15 cellular contexts compared by ENCODE assay signal in the genomic region with DNA sequence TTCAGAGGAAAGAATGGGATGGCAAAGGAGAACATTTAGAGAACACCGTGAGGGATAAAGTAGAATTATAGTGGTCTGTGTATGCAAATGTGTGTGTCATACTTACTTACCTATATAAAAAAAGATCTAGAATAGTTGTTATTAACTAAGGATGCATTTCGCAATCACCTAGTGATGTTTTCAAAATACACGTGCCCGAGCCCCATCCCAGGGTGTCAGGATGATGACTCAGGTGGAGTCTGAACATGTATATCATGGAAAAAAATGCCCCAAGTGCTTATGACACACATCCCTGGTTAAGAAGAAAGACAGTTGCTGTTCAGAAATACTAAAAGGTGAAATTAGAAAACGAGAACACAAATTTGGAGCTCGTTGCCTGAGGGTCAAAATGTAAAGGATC.
A peak's percentile ranks its signal among the peaks of the same experiment; 100 is the strongest.
DNase-seq lines count a peak whose midpoint lies in the region; ATAC-seq and TF ChIP-seq lines count a peak whose summit lies in the region.
"Had no signal": no experiment of that assay in that cellular context is flagged by ENCODE, and none has a peak within 500 bp of the region (broad histone marks: within the 10 kb centered on the region; RNA-seq: fewer than 3 reads in every experiment).

No MANE protein-coding gene starts in this region.

- no peaks in the 10 kb centered on the region for H3K27me3 ChIP-seq in endodermal cell (ENCODE audit: control insufficient read depth, insufficient read depth, low read length, poor library complexity, severe bottlenecking)
- H3K27me3 ChIP-seq: uterus had no signal

- no peaks in the 10 kb centered on the region for H3K27me3 Mint-ChIP-seq in activated naive CD4-positive, alpha-beta T cell treated with anti-CD3 and anti-CD28 coated beads for 36 hours (ENCODE audit: low read depth)
- H3K27me3 Mint-ChIP-seq in endodermal cell (ENCODE audit: insufficient read depth), result no peaks in the 10 kb centered on the region
- H3K27me3 Mint-ChIP-seq: natural killer cell treated with Interleukin-12 subunit alpha and Interleukin-12 subunit beta and Interleukin-15 and Interleukin-18, amount 100 ng/mL, for 72 hours had no signal

- H3K27ac ChIP-seq in epithelial cell of prostate (no peak overlapping the region), endodermal cell (ENCODE audit: low read depth, low read length) (no peak overlapping the region)

- no peaks in the 10 kb centered on the region for H3K4me1 ChIP-seq in endodermal cell (ENCODE audit: control insufficient read depth, insufficient read depth, low read length)

- peak; percentile 25 for DNase-seq in activated naive CD4-positive, alpha-beta T cell treated with anti-CD3 and anti-CD28 coated beads for 36 hours
- DNase-seq in activated naive CD4-positive, alpha-beta T cell (lab: John Stamatoyannopoulos, UW), result no peak
- peak; percentile 67 for DNase-seq in NCI-H226
- DNase-seq in epithelial cell of prostate (ENCODE audit: low read depth, low spot score), result peak; percentile 78
- peak; percentile 65 for DNase-seq in skeletal muscle cell (ENCODE audit: low read depth)
- DNase-seq in middle frontal gyrus (ENCODE audit: extremely low spot score, low spot score), result no peak
- DNase-seq in endodermal cell, result no peak
- DNase-seq: AML-193, DND-41, MV-4-11, RPMI8226, T1000 had no signal

- 90% methylated on average over 5 of the region's 6 CpGs; no CpG with 5 or more reads in 1 of the 2 experiments for WGBS in endodermal cell (ENCODE audit: insufficient coverage in 1 of 2, insufficient read length in 1 of 2), 2 experiments

- H3K9me3 Mint-ChIP-seq in activated naive CD4-positive, alpha-beta T cell treated with anti-CD3 and anti-CD28 coated beads for 36 hours, result no peaks in the 10 kb centered on the region
- H3K9me3 Mint-ChIP-seq in endodermal cell, result peaks cover 2% of the 10 kb centered on the region
- H3K9me3 Mint-ChIP-seq: natural killer cell treated with Interleukin-12 subunit alpha and Interleukin-12 subunit beta and Interleukin-15 and Interleukin-18, amount 100 ng/mL, for 72 hours had no signal

- H3K36me3 ChIP-seq in endodermal cell (ENCODE audit: control insufficient read depth, insufficient read depth, low read length), result peaks cover 13% of the 10 kb centered on the region
- H3K36me3 ChIP-seq: uterus had no signal

- no peak overlapping the region for H3K9ac ChIP-seq in endodermal cell (ENCODE audit: extremely low read depth, low read length, poor library complexity, severe bottlenecking)

- H3K27ac Mint-ChIP-seq in activated naive CD4-positive, alpha-beta T cell treated with anti-CD3 and anti-CD28 coated beads for 36 hours, result no peak overlapping the region
- H3K27ac Mint-ChIP-seq in endodermal cell, result no peak overlapping the region

- intact Hi-C loops in activated naive CD4-positive, alpha-beta T cell treated with anti-CD3 and anti-CD28 coated beads for 36 hours (cut with micrococcal nuclease), result no loop called here

- H3K36me3 Mint-ChIP-seq in activated naive CD4-positive, alpha-beta T cell treated with anti-CD3 and anti-CD28 coated beads for 36 hours (ENCODE audit: low read depth), result peaks cover 28% of the 10 kb centered on the region
- H3K36me3 Mint-ChIP-seq in endodermal cell (ENCODE audit: low read depth), result peaks cover 37% of the 10 kb centered on the region

- no peak for ATAC-seq in HG03439 (IDR thresholded peaks at IDR 0.05; ENCODE audit: unreplicated experiment)
- ATAC-seq: natural killer cell treated with Interleukin-12 subunit alpha and Interleukin-12 subunit beta and Interleukin-15 and Interleukin-18, amount 100 ng/mL, for 72 hours had no signal

- no peaks in the 10 kb centered on the region for H3K9me3 ChIP-seq in endodermal cell (ENCODE audit: control insufficient read depth, low read length)
- H3K9me3 ChIP-seq: uterus had no signal

- H3K4me1 Mint-ChIP-seq in activated naive CD4-positive, alpha-beta T cell treated with anti-CD3 and anti-CD28 coated beads for 36 hours (ENCODE audit: low read depth), result peaks cover 29% of the 10 kb centered on the region
- peaks cover 10% of the 10 kb centered on the region for H3K4me1 Mint-ChIP-seq in endodermal cell

- CTCF ChIA-PET in activated naive CD4-positive, alpha-beta T cell treated with anti-CD3 and anti-CD28 coated beads for 36 hours (lab: Charles Lee), result no interaction called here

- H3K4me3 ChIP-seq in skeletal muscle cell (ENCODE audit: low read depth, low read length) (no peak overlapping the region), endodermal cell (ENCODE audit: low read length) (no peak overlapping the region)
- H3K4me3 ChIP-seq: uterus had no signal

- H3K4me3 Mint-ChIP-seq in activated naive CD4-positive, alpha-beta T cell treated with anti-CD3 and anti-CD28 coated beads for 36 hours, result no peak overlapping the region
- H3K4me3 Mint-ChIP-seq in endodermal cell, result no peak overlapping the region
- H3K4me3 Mint-ChIP-seq: natural killer cell treated with Interleukin-12 subunit alpha and Interleukin-12 subunit beta and Interleukin-15 and Interleukin-18, amount 100 ng/mL, for 72 hours had no signal

- TF ChIP-seq CTCF in endodermal cell (conservative IDR thresholded peaks at IDR 0.05), result no peak

Comparison
In these comparisons a context has a peak if more than half of its experiments do, and no peak if none do; other contexts are left out.
1. DNase-seq: peak in activated naive CD4-positive, alpha-beta T cell treated with anti-CD3 and anti-CD28 coated beads for 36 hours (single experiment), NCI-H226 (single experiment), epithelial cell of prostate (single experiment) and skeletal muscle cell (single experiment); none in activated naive CD4-positive, alpha-beta T cell (0 of 4), middle frontal gyrus (single experiment) and endodermal cell (single experiment).